8 cellular contexts compared by ENCODE assay signal in genomic region chr6:26553264-26553738, GRCh38. TPM values are rescaled to one million over a fixed set of nuclear protein-coding genes. Genes with fewer than 3 reads are reported as not detected.
A peak's percentile ranks its signal among the peaks of the same experiment; 100 is the strongest.
DNase-seq lines count a peak whose midpoint lies in the region; ATAC-seq and TF ChIP-seq lines count a peak whose summit lies in the region.

No MANE protein-coding gene starts in this region.

- ATAC-seq in HG03025 (IDR thresholded peaks at IDR 0.05; ENCODE audit: low FRiP score, unreplicated experiment) (peak; percentile 31), GM18873 (IDR thresholded peaks at IDR 0.05; ENCODE audit: low FRiP score, unreplicated experiment) (no peak)

- DNase-seq in NCI-H2227 (lab: John Stamatoyannopoulos, UW; ENCODE audit: unreplicated experiment) = peak; percentile 87
- DNase-seq in activated CD4-positive, CD25-positive, alpha-beta regulatory T cell (lab: John Stamatoyannopoulos, UW) = peak; percentile 44 to 75 (median 58)
- peak; percentile 76 for DNase-seq in cerebellum (ENCODE audit: low spot score)
- DNase-seq in left kidney (ENCODE audit: low read depth, low spot score) = peak; percentile 84
- DNase-seq in stimulated activated CD4-positive, alpha-beta T cell treated with anti-CD3 and anti-CD28 coated beads, Interleukin-1b, Interleukin-23, amount 100 ng/mL, for 48 hours = peak; percentile 81

- TF ChIP-seq CTCF in GM12875 (IDR thresholded peaks at IDR 0.05; ENCODE audit: borderline replicate concordance, insufficient read depth, low read depth, low read length) = no peak

- peak overlapping the region; percentile 54 for H3K4me3 ChIP-seq in GM12875 (ENCODE audit: low read depth, low read length)

RNA-seq across cellular contexts. Expression of gene HMGN4, which starts 15.1 kb away (rescaled TPM):
- 35.7 TPM for total RNA-seq in cerebellum

RNA-seq across cellular contexts. Expression of gene ABT1, which starts 43.5 kb away (rescaled TPM):
- 7.6 TPM for total RNA-seq in cerebellum

RNA-seq across cellular contexts. Expression of gene BTN1A1, which starts 53.2 kb away (rescaled TPM):
- not detected for total RNA-seq in cerebellum
